Comparison of ENCODE assay signal across 16 cellular contexts in the genomic region with DNA sequence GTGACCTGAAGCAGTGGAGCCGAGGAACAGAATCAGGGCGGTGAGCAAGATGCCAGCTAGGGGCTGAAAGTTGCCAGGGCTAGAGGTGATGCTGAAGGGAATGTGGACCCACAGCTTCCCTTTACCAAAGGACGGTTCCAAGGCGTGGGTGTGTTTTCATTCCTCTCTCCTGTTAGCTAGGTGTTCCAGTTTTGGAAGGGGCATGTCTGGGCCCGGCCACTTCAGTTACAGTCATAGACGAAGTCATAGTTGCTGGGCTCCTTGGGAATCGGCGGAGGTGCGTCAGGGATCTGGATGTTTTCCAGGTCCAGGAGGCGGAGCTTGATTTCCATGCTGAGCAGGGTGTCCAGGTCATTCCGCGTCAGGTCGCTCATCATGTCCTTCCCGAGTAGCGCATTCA.
DNase-seq lines count a peak whose midpoint lies in the region; FAIRE-seq and TF ChIP-seq lines count a peak whose summit lies in the region.
"Had no signal": no experiment of that assay in that cellular context is flagged by ENCODE, and none has a peak within 500 bp of the region (broad histone marks: within the 10 kb centered on the region; RNA-seq: fewer than 3 reads in every experiment).

No MANE protein-coding gene starts in this region.

- no peaks in the 10 kb centered on the region for H3K79me2 ChIP-seq in keratinocyte (ENCODE audit: control insufficient read depth, insufficient read depth, low read length)

- no peaks in the 10 kb centered on the region for H3K27me3 ChIP-seq in breast epithelium
- H3K27me3 ChIP-seq in keratinocyte (ENCODE audit: control insufficient read depth, extremely low read depth, insufficient read depth, low read length), result no peaks in the 10 kb centered on the region
- no peaks in the 10 kb centered on the region for H3K27me3 ChIP-seq in BE2C
- H3K27me3 ChIP-seq in A673 (replicated peaks; ENCODE audit: insufficient read depth, low read depth, low read length, poor library complexity), result peaks cover 5% of the 10 kb centered on the region

- FAIRE-seq in keratinocyte (lab: Jason Lieb, UNC), result peak; percentile 98
- FAIRE-seq: GM12892, GM19239, H1 had no signal

- intact Hi-C loops in breast epithelium (cut with DNase I; ENCODE audit: low total_unique reads), result no loop called here
- intact Hi-C loops in A673 (cut with micrococcal nuclease; ENCODE audit: unreplicated experiment), result no loop called here

- H3K36me3 ChIP-seq in breast epithelium, result no peaks in the 10 kb centered on the region
- no peaks in the 10 kb centered on the region for H3K36me3 ChIP-seq in keratinocyte (ENCODE audit: control insufficient read depth in 2 of 2, extremely low read depth in 1 of 2, insufficient read depth in 2 of 2, low read length in 2 of 2)
- no peaks in the 10 kb centered on the region for H3K36me3 ChIP-seq in BE2C
- H3K36me3 ChIP-seq in A673 (ENCODE audit: insufficient read depth, low read length, poor library complexity, severe bottlenecking), result no peaks in the 10 kb centered on the region
- H3K36me3 ChIP-seq: HAP-1 had no signal

- dilution Hi-C loops in keratinocyte (cut with MboI; ENCODE audit: extremely low pct_ligation_motif_present, low sequenced_read_pairs), result no loop called here

- peak overlapping the region; percentile 78 for H3K4me2 ChIP-seq in keratinocyte (ENCODE audit: control insufficient read depth, extremely low read depth, insufficient read depth, low read depth, low read length)

- H3K9me3 ChIP-seq in breast epithelium (no peaks in the 10 kb centered on the region), keratinocyte (ENCODE audit: control insufficient read depth, low read depth, low read length) (no peaks in the 10 kb centered on the region), BE2C (no peaks in the 10 kb centered on the region), A673 (ENCODE audit: low read depth, low read length, poor library complexity, severe bottlenecking) (no peaks in the 10 kb centered on the region)
- H3K9me3 ChIP-seq: HAP-1 had no signal

- H3K9me1 ChIP-seq in keratinocyte (ENCODE audit: control insufficient read depth, extremely low read depth, insufficient read depth, low read length), result no peaks in the 10 kb centered on the region

- H3K4me3 ChIP-seq in breast epithelium (no peak overlapping the region), epithelial cell of esophagus (ENCODE audit: low read length) (no peak overlapping the region), keratinocyte (ENCODE audit: control insufficient read depth in 2 of 3, extremely low read depth in 1 of 3, insufficient read depth in 2 of 3, low read depth in 1 of 3, low read length in 3 of 3) (peak overlapping the region in 1 of 3 experiments; percentile 54), BE2C (ENCODE audit: low read depth, low read length) (no peak overlapping the region), A673 (ENCODE audit: low read depth, low read length, poor library complexity, severe bottlenecking) (no peak overlapping the region)
- H3K4me3 ChIP-seq: HAP-1 had no signal

- TF ChIP-seq CTCF in breast epithelium (IDR thresholded peaks at IDR 0.05) (no peak), epithelial cell of esophagus (IDR thresholded peaks at IDR 0.05; ENCODE audit: insufficient read depth, low read depth, low read length, missing control alignments) (no peak), keratinocyte (optimal IDR thresholded peaks at IDR 0.05 in 1 of 3, IDR thresholded peaks at IDR 0.05 in 1 of 3, conservative IDR thresholded peaks at IDR 0.05 in 1 of 3; ENCODE audit: extremely low read depth in 1 of 3, insufficient read depth in 2 of 3, low read length in 3 of 3) (peak in 1 of 3 experiments; percentile 3), BE2C (IDR thresholded peaks at IDR 0.05; ENCODE audit: low read depth, low read length) (no peak), A673 (conservative IDR thresholded peaks at IDR 0.05; ENCODE audit: low read depth, low read length) (no peak)

- peak; percentile 2 for DNase-seq in HPDE6-E6E7 (ENCODE audit: extremely low spot score)
- DNase-seq in breast epithelium (ENCODE audit: low spot score in 2 of 2), result peak; percentile 58 to 96
- DNase-seq in epithelial cell of esophagus (ENCODE audit: low read depth), result peak; percentile 99
- peak; percentile 95 for DNase-seq in keratinocyte (ENCODE audit: low read depth, low spot score)
- no peak for DNase-seq in BE2C
- DNase-seq in A673 (ENCODE audit: low spot score), result no peak
- no peak for DNase-seq in A172 (ENCODE audit: low spot score)
- DNase-seq in foreskin melanocyte, result no peak
- DNase-seq: 8988T; CD4-positive, alpha-beta memory T cell; DMS79 had no signal

- H4K20me1 ChIP-seq in keratinocyte (ENCODE audit: control insufficient read depth, extremely low read depth, insufficient read depth, low read length), result no peaks in the 10 kb centered on the region

- CTCF ChIA-PET in A673 (lab: Charles Lee), result interaction anchor here (0.7 kb wide), 1 partner anchor 15 kb away, joined by 3 read pairs; no protein-coding TSS in a partner anchor

- H3K27ac ChIP-seq in breast epithelium, result peak overlapping the region; percentile 74 to 85
- H3K27ac ChIP-seq in keratinocyte (ENCODE audit: control insufficient read depth, insufficient read depth, low read length), result peak overlapping the region; percentile 70
- H3K27ac ChIP-seq in A673 (ENCODE audit: low read depth, low read length, poor library complexity, severe bottlenecking), result no peak overlapping the region
- H3K27ac ChIP-seq: C4-2B had no signal

- BruUV-seq in A673 (replicated peaks; lab: Mats Ljungman, UMichigan), result no TSS peak

- no peak for TF ChIP-seq POLR2A in breast epithelium (IDR thresholded peaks at IDR 0.05)

- no peaks in the 10 kb centered on the region for H3K4me1 ChIP-seq in breast epithelium
- peaks cover 14% of the 10 kb centered on the region for H3K4me1 ChIP-seq in keratinocyte (ENCODE audit: control insufficient read depth, extremely low read depth, insufficient read depth, low read length)
- H3K4me1 ChIP-seq in BE2C, result no peaks in the 10 kb centered on the region; the same call in 1 of the 2 replicates
- H3K4me1 ChIP-seq in A673 (ENCODE audit: insufficient read depth, low read length, poor library complexity, severe bottlenecking), result no peaks in the 10 kb centered on the region
- H3K4me1 ChIP-seq: HAP-1 had no signal

- POLR2A ChIA-PET in A673 (lab: Charles Lee; ENCODE audit: low non-redundant PET), result no interaction called here

- peak overlapping the region; percentile 43 for H3K9ac ChIP-seq in keratinocyte (ENCODE audit: control insufficient read depth, extremely low read depth, insufficient read depth, low read length)

- peak overlapping the region; percentile 95 for H2AFZ ChIP-seq in keratinocyte (ENCODE audit: control insufficient read depth, low read length)

Comparison
In these comparisons a context has a peak if more than half of its experiments do, and no peak if none do; other contexts are left out.
1. DNase-seq: peak in HPDE6-E6E7 (single experiment), breast epithelium (2 of 2), epithelial cell of esophagus (single experiment) and keratinocyte (single experiment); none in BE2C (single experiment), A673 (single experiment), A172 (single experiment) and foreskin melanocyte (single experiment).